8 cellular contexts compared by ENCODE assay signal in genomic region chr6:148203970-148204369, GRCh38.
DNase-seq lines count a peak whose midpoint lies in the region; ATAC-seq and TF ChIP-seq lines count a peak whose summit lies in the region.

No MANE protein-coding gene starts in this region.

- no peaks in the 10 kb centered on the region for H3K9me3 ChIP-seq in esophagus squamous epithelium

- intact Hi-C loops in esophagus squamous epithelium (cut with DNase I): no loop called here

- no peak overlapping the region for H3K27ac ChIP-seq in esophagus squamous epithelium

- TF ChIP-seq CTCF in esophagus squamous epithelium (IDR thresholded peaks at IDR 0.05): no peak

- ATAC-seq in GM19035 (IDR thresholded peaks at IDR 0.05; ENCODE audit: unreplicated experiment) (peak; percentile 97), HG03159 (IDR thresholded peaks at IDR 0.05; ENCODE audit: unreplicated experiment) (peak; percentile 98)

- H3K4me1 ChIP-seq in esophagus squamous epithelium: peaks cover 0 to 20% (median 0%) of the 10 kb centered on the region in 3 donors

- no peak overlapping the region for H3K4me3 ChIP-seq in esophagus squamous epithelium

- H3K36me3 ChIP-seq in esophagus squamous epithelium: no peaks in the 10 kb centered on the region

- 73 to 77% methylated on average over 8 to 9 of the region's 9 CpGs for WGBS in esophagus squamous epithelium, 2 donors

- H3K27me3 ChIP-seq in esophagus squamous epithelium: no peaks in the 10 kb centered on the region

- peak; percentile 88 for DNase-seq in A172 (ENCODE audit: low spot score)
- peak; percentile 27 for DNase-seq in T follicular helper cell (ENCODE audit: low read depth)
- DNase-seq in amniotic epithelial cell (ENCODE audit: low read depth): peak; percentile 31
- peak; percentile 24 to 61 for DNase-seq in stimulated activated CD4-positive, alpha-beta T cell treated with anti-CD3 and anti-CD28 coated beads, Interleukin-4, amount 100 ng/mL, for 4 hours
- DNase-seq in esophagus squamous epithelium (lab: John Stamatoyannopoulos, UW): no peak
- no peak for DNase-seq in C1 segment of cervical spinal cord (lab: John Stamatoyannopoulos, UW)

- TF ChIP-seq POLR2A in esophagus squamous epithelium (IDR thresholded peaks at IDR 0.05): no peak

Comparison
In these comparisons a context has a peak if more than half of its experiments do, and no peak if none do; other contexts are left out.
1. DNase-seq: peak in A172 (single experiment), T follicular helper cell (single experiment), amniotic epithelial cell (single experiment) and stimulated activated CD4-positive, alpha-beta T cell treated with anti-CD3 and anti-CD28 coated beads, Interleukin-4, amount 100 ng/mL, for 4 hours (2 of 2); none in esophagus squamous epithelium (single experiment) and C1 segment of cervical spinal cord (0 of 14).